17 cellular contexts compared by ENCODE assay signal in the genomic region with DNA sequence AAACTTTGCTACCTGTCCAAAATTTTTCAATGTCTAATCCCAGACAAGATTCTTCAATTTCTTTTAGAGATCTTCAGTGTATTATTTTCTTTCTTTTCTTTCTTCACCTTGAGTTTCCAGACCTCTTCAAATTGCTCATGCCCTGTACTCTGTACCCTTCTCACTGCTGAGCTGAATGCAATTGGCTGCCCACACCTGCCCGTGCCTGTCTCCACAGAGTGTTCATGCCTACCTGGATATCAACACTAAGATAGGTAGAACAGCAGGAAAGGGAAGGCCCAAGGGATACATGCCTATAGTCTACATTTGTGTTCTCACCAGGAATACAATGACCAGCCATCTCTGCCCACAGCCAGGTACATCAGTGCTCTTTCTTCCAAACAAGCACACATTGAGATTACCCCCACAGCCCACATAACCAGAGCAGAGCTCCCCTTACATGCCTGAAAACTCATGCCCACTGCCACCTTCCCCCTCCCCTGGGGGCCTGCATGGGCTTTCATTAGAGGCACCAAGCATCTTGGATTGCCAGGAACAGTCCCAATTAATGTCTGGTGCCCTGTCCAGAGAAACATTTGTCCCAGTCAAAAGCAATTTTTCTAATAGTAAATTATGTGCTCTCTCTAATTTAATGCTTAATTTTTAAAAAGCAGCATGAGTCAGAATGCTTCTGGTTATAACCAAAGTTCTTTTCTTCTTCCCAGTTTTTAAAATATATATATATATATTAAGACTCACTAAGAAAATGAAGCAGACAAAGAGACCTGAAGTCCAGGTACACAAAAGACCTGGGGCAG.
DNase-seq lines count a peak whose midpoint lies in the region; ATAC-seq and TF ChIP-seq lines count a peak whose summit lies in the region.
"Had no signal": no experiment of that assay in that cellular context is flagged by ENCODE, and none has a peak within 500 bp of the region (broad histone marks: within the 10 kb centered on the region; RNA-seq: fewer than 3 reads in every experiment).

No MANE protein-coding gene starts in this region.

- TF ChIP-seq EP300 in SK-N-SH (IDR thresholded peaks at IDR 0.05; ENCODE audit: borderline replicate concordance in 1 of 2, low read depth in 1 of 2, low read length in 1 of 2) = no peak

- ATAC-seq in SK-N-SH treated with all-trans-retinoic acid at 6 μM for 48 hours (peak; percentile 61), mucosa of descending colon (peak; percentile 49), GM21529 (IDR thresholded peaks at IDR 0.05; ENCODE audit: unreplicated experiment) (no peak)
- ATAC-seq: A549; CD8-positive, alpha-beta T cell had no signal

- TF ChIP-seq CTCF in SK-N-SH (IDR thresholded peaks at IDR 0.05) (no peak), mucosa of descending colon (IDR thresholded peaks at IDR 0.05) (no peak), uterus (IDR thresholded peaks at IDR 0.05) (no peak)

- H3K27me3 ChIP-seq in SK-N-SH (ENCODE audit: insufficient read depth) (no peaks in the 10 kb centered on the region), uterus (no peaks in the 10 kb centered on the region)
- H3K27me3 ChIP-seq: BLaER1 treated with 17β-estradiol and CSF1 and Interleukin-3, amounts not matched to agents 10 nM and 100 nM had no signal

- peaks cover 0 to 10% of the 10 kb centered on the region in 2 experiments; a peak in 2 of 4 replicates for H3K4me1 ChIP-seq in SK-N-SH (ENCODE audit: control insufficient read depth in 1 of 2, insufficient read depth in 2 of 2, low read depth in 1 of 2, low read length in 1 of 2)
- H3K4me1 ChIP-seq in mucosa of descending colon (ENCODE audit: low read depth) = no peaks in the 10 kb centered on the region
- H3K4me1 ChIP-seq in uterus = peaks cover 0 to 3% of the 10 kb centered on the region in 2 donors
- H3K4me1 ChIP-seq: A549; BLaER1 treated with 17β-estradiol and CSF1 and Interleukin-3, amounts not matched to agents 10 nM and 100 nM; Caco-2 had no signal

- H3K4me2 ChIP-seq in SK-N-SH = no peak overlapping the region
- H3K4me2 ChIP-seq: A549; BLaER1 treated with 17β-estradiol and CSF1 and Interleukin-3, amounts not matched to agents 10 nM and 100 nM had no signal

- H3K9ac ChIP-seq in SK-N-SH = no peak overlapping the region
- H3K9ac ChIP-seq: BLaER1 treated with 17β-estradiol and CSF1 and Interleukin-3, amounts not matched to agents 10 nM and 100 nM had no signal

- H4K20me1 ChIP-seq in SK-N-SH (ENCODE audit: insufficient read depth) = no peaks in the 10 kb centered on the region
- H4K20me1 ChIP-seq: BLaER1 treated with 17β-estradiol and CSF1 and Interleukin-3, amounts not matched to agents 10 nM and 100 nM had no signal

- H3K9me3 ChIP-seq in SK-N-SH (no peaks in the 10 kb centered on the region), mucosa of descending colon (no peaks in the 10 kb centered on the region), uterus (no peaks in the 10 kb centered on the region)
- H3K9me3 ChIP-seq: A549, Caco-2 had no signal

- TF ChIP-seq POLR2A in uterus (IDR thresholded peaks at IDR 0.05) = no peak

- no peak for TF ChIP-seq RAD21 in SK-N-SH (IDR thresholded peaks at IDR 0.05; ENCODE audit: low read length)

- H3K79me2 ChIP-seq in SK-N-SH (ENCODE audit: insufficient read depth) = no peaks in the 10 kb centered on the region

- H3K4me3 ChIP-seq in SK-N-SH (ENCODE audit: low read depth in 2 of 2, low read length in 1 of 2) (no peak overlapping the region), mucosa of descending colon (no peak overlapping the region), uterus (no peak overlapping the region)
- H3K4me3 ChIP-seq: A549; BLaER1 treated with 17β-estradiol and CSF1 and Interleukin-3, amounts not matched to agents 10 nM and 100 nM had no signal

- H3K27ac ChIP-seq in SK-N-SH (ENCODE audit: low read depth in 2 of 2, low read length in 1 of 2) (peak overlapping the region in 1 of 2 experiments; percentile 55; a peak in 2 of 4 replicates), uterus (peak overlapping the region; percentile 14 to 59)
- H3K27ac ChIP-seq: 22Rv1; A549; BLaER1 treated with 17β-estradiol and CSF1 and Interleukin-3, amounts not matched to agents 10 nM and 100 nM; C4-2B had no signal

- H3F3A ChIP-seq in SK-N-SH (replicated peaks; ENCODE audit: insufficient read depth) = no peaks in the 10 kb centered on the region

- H3K9me2 ChIP-seq in SK-N-SH = no peaks in the 10 kb centered on the region

- no peaks in the 10 kb centered on the region for H3K36me3 ChIP-seq in SK-N-SH (replicated peaks in 1 of 2; ENCODE audit: control insufficient read depth in 1 of 2, insufficient read depth in 2 of 2, low read length in 1 of 2)
- H3K36me3 ChIP-seq in mucosa of descending colon (ENCODE audit: low read depth) = no peaks in the 10 kb centered on the region
- H3K36me3 ChIP-seq in uterus = no peaks in the 10 kb centered on the region
- H3K36me3 ChIP-seq: BLaER1 treated with 17β-estradiol and CSF1 and Interleukin-3, amounts not matched to agents 10 nM and 100 nM had no signal

- POLR2A ChIA-PET in SK-N-SH (lab: Yijun Ruan, JAX) = no interaction called here

- DNase-seq in SK-N-SH (no peak), mucosa of descending colon (no peak), uterus (no peak)
- DNase-seq in activated T-cell treated with anti-CD3 and anti-CD28 coated beads, Interleukin-2, amount 50 U/mL, for 48 hours = no peak
- DNase-seq: AML-193; Caco-2; Calu3; CD4-positive, alpha-beta T cell; CD8-positive, alpha-beta T cell; DMS79 treated with DMSO at 0.1 percent for 48 hours; GF-D8 had no signal

- CTCF ChIA-PET in SK-N-SH (lab: Yijun Ruan, JAX) = interaction anchor here (0.8 kb wide), 1 partner anchor 10 kb away, joined by 5 read pairs; no protein-coding TSS in a partner anchor

- intact Hi-C loops in mucosa of descending colon (cut with DNase I, micrococcal nuclease) (no loop called here), uterus (cut with DNase I; ENCODE audit: low total_unique reads) (no loop called here)

- H2AFZ ChIP-seq in SK-N-SH (ENCODE audit: low read depth) = no peak overlapping the region

- 36% methylated on average over 1 of the region's 1 CpG for WGBS in SK-N-SH (ENCODE audit: low lambda C conversion rate)

TF ChIP-seq in SK-N-SH treated with all-trans-retinoic acid at 6 μM for 48 hours, 23 proteins besides CTCF, POLR2A, EP300 and RAD21 (continues in another document):
- TF ChIP-seq BACH2 (CRISPR knock-in tag; IDR thresholded peaks at IDR 0.05; ENCODE audit: borderline replicate concordance) = no peak
- no peak for TF ChIP-seq CSRNP3 (CRISPR knock-in tag; IDR thresholded peaks at IDR 0.05)
- no peak for TF ChIP-seq ZNF70 (CRISPR knock-in tag; IDR thresholded peaks at IDR 0.05)
- no peak for TF ChIP-seq ZFP30 (CRISPR knock-in tag; IDR thresholded peaks at IDR 0.05)
- TF ChIP-seq ARNTL (CRISPR knock-in tag; IDR thresholded peaks at IDR 0.05; ENCODE audit: borderline replicate concordance, low read depth) = no peak
- peak; percentile 60 for TF ChIP-seq ISL1 (CRISPR knock-in tag; IDR thresholded peaks at IDR 0.05)
- TF ChIP-seq TOX (CRISPR knock-in tag; IDR thresholded peaks at IDR 0.05; ENCODE audit: borderline replicate concordance) = no peak
- TF ChIP-seq TCF4 (CRISPR knock-in tag; IDR thresholded peaks at IDR 0.05; ENCODE audit: borderline replicate concordance) = no peak
- no peak for TF ChIP-seq SNAI2 (CRISPR knock-in tag; IDR thresholded peaks at IDR 0.05)

TF ChIP-seq in SK-N-SH, 30 proteins besides CTCF, POLR2A, EP300 and RAD21:
- no peak for TF ChIP-seq GATA2 (CRISPR knock-in tag; IDR thresholded peaks at IDR 0.05)
- TF ChIP-seq YY1 (IDR thresholded peaks at IDR 0.05; ENCODE audit: low read depth) = no peak
TF ChIP-seq in SK-N-SH: peak in this region for 0.
